9 cellular contexts compared by ENCODE assay signal in genomic region chr15:65323071-65323511, GRCh38. TPM values are rescaled to one million over a fixed set of nuclear protein-coding genes. Genes with fewer than 3 reads are reported as not detected.
DNase-seq lines count a peak whose midpoint lies in the region; TF ChIP-seq lines count a peak whose summit lies in the region.
"Had no signal": no experiment of that assay in that cellular context is flagged by ENCODE, and none has a peak within 500 bp of the region (broad histone marks: within the 10 kb centered on the region; RNA-seq: fewer than 3 reads in every experiment).

No MANE protein-coding gene starts in this region.

- H3K9ac ChIP-seq in SK-N-SH = no peak overlapping the region

- H3K36me3 ChIP-seq in SK-N-SH (replicated peaks in 1 of 2; ENCODE audit: control insufficient read depth in 1 of 2, insufficient read depth in 2 of 2, low read length in 1 of 2) (no peaks in the 10 kb centered on the region), left ventricle myocardium inferior (no peaks in the 10 kb centered on the region), testis (ENCODE audit: low read depth, missing control alignments) (no peaks in the 10 kb centered on the region)

- CTCF ChIA-PET in SK-N-SH (lab: Yijun Ruan, JAX) = interaction anchor here (0.6 to 21.5 kb wide), 6 partner anchors 9 to 289 kb away, joined by 3 to 969 read pairs (median 4); partner anchors contain the start of gene IGDCC3

- H3K9me3 ChIP-seq in SK-N-SH (no peaks in the 10 kb centered on the region), left ventricle myocardium inferior (replicated peaks) (no peaks in the 10 kb centered on the region), testis (no peaks in the 10 kb centered on the region)

- POLR2A ChIA-PET in SK-N-SH (lab: Yijun Ruan, JAX) = interaction anchor here (1.2 kb wide), 1 partner anchor 19 kb away, joined by 11 read pairs; the partner anchor contains the start of gene RNU5B-1

- WGBS in SK-N-SH (ENCODE audit: low lambda C conversion rate) = 17% methylated on average over 8 of the region's 9 CpGs
- 17 to 27% methylated on average over 6 to 9 of the region's 9 CpGs for WGBS in testis, 2 donors

- peak in 2 of 3 experiments; percentile 26 to 73 for DNase-seq in NCI-H1417 (lab: John Stamatoyannopoulos, UW)
- DNase-seq in NCI-H1417 treated with DMSO at 0.1 percent for 48 hours (lab: John Stamatoyannopoulos, UW) = no peak
- peak; percentile 94 for DNase-seq in SK-N-SH
- peak; percentile 77 for DNase-seq in left ventricle myocardium inferior
- DNase-seq in testis = peak; percentile 85
- DNase-seq in activated naive CD4-positive, alpha-beta T cell treated with anti-CD3 and anti-CD28 coated beads, Interleukin-2, amount 50 U/mL, for 16 hours = no peak
- DNase-seq in LoVo (ENCODE audit: low spot score) = no peak
- DNase-seq in inferior parietal cortex (ENCODE audit: extremely low spot score) = no peak
- DNase-seq: H9 had no signal

- peak; percentile 45 to 93; a peak in 3 of 4 replicates for TF ChIP-seq EP300 in SK-N-SH (IDR thresholded peaks at IDR 0.05; ENCODE audit: borderline replicate concordance in 1 of 2, low read depth in 1 of 2, low read length in 1 of 2)

- H2AFZ ChIP-seq in SK-N-SH (ENCODE audit: low read depth) = no peak overlapping the region

- no peaks in the 10 kb centered on the region for H4K20me1 ChIP-seq in SK-N-SH (ENCODE audit: insufficient read depth)

- H3K79me2 ChIP-seq in SK-N-SH (ENCODE audit: insufficient read depth) = no peaks in the 10 kb centered on the region

- intact Hi-C loops in left ventricle myocardium inferior (cut with micrococcal nuclease) (loop anchor here (5.0 kb wide), 1 partner anchor 54 kb away; the partner anchor contains the start of gene IGDCC3), testis (cut with DNase I; ENCODE audit: low total_unique reads) (no loop called here)

- H3K27me3 ChIP-seq in SK-N-SH (ENCODE audit: insufficient read depth) (peaks cover 12% of the 10 kb centered on the region; the same call in 1 of the 2 replicates), left ventricle myocardium inferior (ENCODE audit: low read depth) (no peaks in the 10 kb centered on the region), testis (no peaks in the 10 kb centered on the region)

- TF ChIP-seq POLR2A in testis (IDR thresholded peaks at IDR 0.05) = no peak

- peaks cover 4% of the 10 kb centered on the region for H3F3A ChIP-seq in SK-N-SH (replicated peaks; ENCODE audit: insufficient read depth)

- H3K4me1 ChIP-seq in SK-N-SH (ENCODE audit: control insufficient read depth in 1 of 2, insufficient read depth in 2 of 2, low read depth in 1 of 2, low read length in 1 of 2) (peaks cover 0 to 16% of the 10 kb centered on the region in 2 experiments; a peak in 1 of 4 replicates), left ventricle myocardium inferior (peaks cover 19% of the 10 kb centered on the region), testis (peaks cover 7% of the 10 kb centered on the region)

- no peak for TF ChIP-seq RAD21 in SK-N-SH (IDR thresholded peaks at IDR 0.05; ENCODE audit: low read length)

- no peak overlapping the region for H3K4me3 ChIP-seq in SK-N-SH (ENCODE audit: low read depth in 2 of 2, low read length in 1 of 2)
- no peak overlapping the region for H3K4me3 ChIP-seq in left ventricle myocardium inferior
- no peak overlapping the region for H3K4me3 ChIP-seq in testis

- H3K4me2 ChIP-seq in SK-N-SH = peak overlapping the region; percentile 45; the same call in 1 of the 2 replicates

- no peak for TF ChIP-seq CTCF in SK-N-SH (IDR thresholded peaks at IDR 0.05)
- TF ChIP-seq CTCF in left ventricle myocardium inferior (IDR thresholded peaks at IDR 0.05; ENCODE audit: borderline replicate concordance) = no peak
- TF ChIP-seq CTCF in testis (IDR thresholded peaks at IDR 0.05) = no peak

- H3K9me2 ChIP-seq in SK-N-SH = no peaks in the 10 kb centered on the region

- no peak overlapping the region for H3K27ac ChIP-seq in SK-N-SH (ENCODE audit: low read depth in 2 of 2, low read length in 1 of 2)
- peak overlapping the region; percentile 9 for H3K27ac ChIP-seq in left ventricle myocardium inferior (replicated peaks)
- H3K27ac ChIP-seq in testis = no peak overlapping the region

TF ChIP-seq in SK-N-SH, 30 proteins besides CTCF, POLR2A, EP300 and RAD21:
- TF ChIP-seq RCOR1 (IDR thresholded peaks at IDR 0.05; ENCODE audit: low read length) = peak; percentile 97
- no peak for TF ChIP-seq FOXM1 (IDR thresholded peaks at IDR 0.05; ENCODE audit: low read depth)
- peak; percentile 55; the same call in 1 of the 2 replicates for TF ChIP-seq GATA2 (CRISPR knock-in tag; IDR thresholded peaks at IDR 0.05)
- peak; percentile 40; the same call in 1 of the 2 replicates for TF ChIP-seq TEAD4 (IDR thresholded peaks at IDR 0.05; ENCODE audit: borderline replicate concordance, insufficient read depth)
- TF ChIP-seq POLR2AphosphoS5 (IDR thresholded peaks at IDR 0.05; ENCODE audit: low read depth, low read length) = peak; percentile 76
- TF ChIP-seq, protein P1, sequence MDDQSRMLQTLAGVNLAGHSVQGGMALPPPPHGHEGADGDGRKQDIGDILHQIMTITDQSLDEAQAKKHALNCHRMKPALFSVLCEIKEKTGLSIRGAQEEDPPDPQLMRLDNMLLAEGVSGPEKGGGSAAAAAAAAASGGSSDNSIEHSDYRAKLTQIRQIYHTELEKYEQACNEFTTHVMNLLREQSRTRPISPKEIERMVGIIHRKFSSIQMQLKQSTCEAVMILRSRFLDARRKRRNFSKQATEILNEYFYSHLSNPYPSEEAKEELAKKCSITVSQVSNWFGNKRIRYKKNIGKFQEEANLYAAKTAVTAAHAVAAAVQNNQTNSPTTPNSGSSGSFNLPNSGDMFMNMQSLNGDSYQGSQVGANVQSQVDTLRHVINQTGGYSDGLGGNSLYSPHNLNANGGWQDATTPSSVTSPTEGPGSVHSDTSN (IDR thresholded peaks at IDR 0.05) = peak; percentile 73
- no peak for TF ChIP-seq TAF1 (IDR thresholded peaks at IDR 0.05; ENCODE audit: borderline replicate concordance, low read depth, low read length)
- TF ChIP-seq SIN3A (IDR thresholded peaks at IDR 0.05; ENCODE audit: borderline replicate concordance, low read depth, low read length) = peak; percentile 51; the same call in 1 of the 2 replicates
- peak; percentile 94 for TF ChIP-seq CHD2 (IDR thresholded peaks at IDR 0.05; ENCODE audit: low read length, partially characterized antibody)
- peak; percentile 94 for TF ChIP-seq TCF12 (IDR thresholded peaks at IDR 0.05)
- TF ChIP-seq, protein P2, sequence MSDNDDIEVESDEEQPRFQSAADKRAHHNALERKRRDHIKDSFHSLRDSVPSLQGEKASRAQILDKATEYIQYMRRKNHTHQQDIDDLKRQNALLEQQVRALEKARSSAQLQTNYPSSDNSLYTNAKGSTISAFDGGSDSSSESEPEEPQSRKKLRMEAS (IDR thresholded peaks at IDR 0.05; ENCODE audit: low read depth) = peak; percentile 74
- peak; percentile 32; the same call in 1 of the 2 replicates for TF ChIP-seq USF1 (IDR thresholded peaks at IDR 0.05; ENCODE audit: borderline replicate concordance, low read depth)
- peak; percentile 79 for TF ChIP-seq MXI1 (IDR thresholded peaks at IDR 0.05; ENCODE audit: low read depth, low read length)
- peak; percentile 89 for TF ChIP-seq FOXJ3 (CRISPR knock-in tag; IDR thresholded peaks at IDR 0.05)
- TF ChIP-seq ELF1 (IDR thresholded peaks at IDR 0.05) = no peak
- TF ChIP-seq RFX5 (IDR thresholded peaks at IDR 0.05; ENCODE audit: low read length) = no peak
- TF ChIP-seq NFIC (IDR thresholded peaks at IDR 0.05; ENCODE audit: borderline replicate concordance) = peak; percentile 94

RNA-seq across cellular contexts. Expression of gene RNU5B-1, which starts 18.6 kb away (rescaled TPM):
- not detected in 2 replicates for polyA plus RNA-seq in SK-N-SH (2012; rRNA removed)
- not detected in 2 replicates for polyA plus RNA-seq in SK-N-SH (2012; cell fraction: cytosol; rRNA removed)
- not detected in 2 replicates for polyA plus RNA-seq in SK-N-SH (2012; cell fraction: nucleus; rRNA removed)
- total RNA-seq in left ventricle myocardium inferior = 40.3 TPM
- not detected for total RNA-seq in testis
- polyA plus RNA-seq in testis (ENCODE audit: insufficient read depth, low read depth, low replicate concordance) = not detected
- total RNA-seq: H9 had no signal

RNA-seq across cellular contexts. Expression of gene RNU5A-1, which starts 27.2 kb away (rescaled TPM):
- polyA plus RNA-seq in SK-N-SH (2012; rRNA removed) (not detected in 2 replicates), testis (ENCODE audit: insufficient read depth, low read depth, low replicate concordance) (not detected)
- not detected in 2 replicates for polyA plus RNA-seq in SK-N-SH (2012; cell fraction: cytosol; rRNA removed)
- not detected in 2 replicates for polyA plus RNA-seq in SK-N-SH (2012; cell fraction: nucleus; rRNA removed)
- total RNA-seq in left ventricle myocardium inferior (not detected), testis (not detected)
- total RNA-seq: H9 had no signal

RNA-seq across cellular contexts. Expression of gene PARP16, which starts 36.4 kb away (rescaled TPM):
- polyA plus RNA-seq in SK-N-SH (2012; rRNA removed) = 6.3 and 6.5 TPM in 2 replicates
- polyA plus RNA-seq in SK-N-SH (2012; cell fraction: cytosol; rRNA removed) = 6.0 and 7.8 TPM in 2 replicates
- polyA plus RNA-seq in SK-N-SH (2012; cell fraction: nucleus; rRNA removed) = 6.0 and 8.5 TPM in 2 replicates
- total RNA-seq in left ventricle myocardium inferior = 4.6 TPM
- total RNA-seq in testis = 10 to 100 TPM; 24.3 to 30.9 TPM
- polyA plus RNA-seq in testis (ENCODE audit: insufficient read depth, low read depth, low replicate concordance) = 12.3 TPM

RNA-seq across cellular contexts. Expression of gene IGDCC3, which starts 54.7 kb away (rescaled TPM):
- polyA plus RNA-seq in SK-N-SH (2012; rRNA removed) = 0.37 and 0.43 TPM in 2 replicates
- 0.22 and 0.23 TPM in 2 replicates for polyA plus RNA-seq in SK-N-SH (2012; cell fraction: cytosol; rRNA removed)
- polyA plus RNA-seq in SK-N-SH (2012; cell fraction: nucleus; rRNA removed) = 1.2 TPM in 2 replicates
- 0.16 TPM for total RNA-seq in left ventricle myocardium inferior
- 1 to 10 TPM; 6.5 TPM for total RNA-seq in testis
- polyA plus RNA-seq in testis (ENCODE audit: insufficient read depth, low read depth, low replicate concordance) = 5.8 TPM

Comparison
In these comparisons a context has a peak if more than half of its experiments do, and no peak if none do; other contexts are left out.
1. DNase-seq: peak in NCI-H1417 (2 of 3), SK-N-SH (single experiment), left ventricle myocardium inferior (single experiment) and testis (single experiment); none in NCI-H1417 treated with DMSO at 0.1 percent for 48 hours (single experiment), activated naive CD4-positive, alpha-beta T cell treated with anti-CD3 and anti-CD28 coated beads, Interleukin-2, amount 50 U/mL, for 16 hours (single experiment), LoVo (single experiment) and inferior parietal cortex (single experiment).
2. RNA of gene RNU5B-1, which starts 18.6 kb away (total RNA-seq): 40.3 TPM in left ventricle myocardium inferior (single experiment); not detected in testis; every median in the first group is over 10 times any median in the second.